Comparison of ENCODE assay signal across 25 cellular contexts in genomic region chr15:70483513-70483912, GRCh38.
"Had no signal": no experiment of that assay in that cellular context is flagged by ENCODE, and none has a peak within 500 bp of the region (broad histone marks: within the 10 kb centered on the region; RNA-seq: fewer than 3 reads in every experiment).

No MANE protein-coding gene starts in this region.

- H3K27me3 ChIP-seq: ascending aorta, dorsolateral prefrontal cortex, gastrocnemius medialis, left lung, pancreas, uterus had no signal

- H3K4me1 ChIP-seq: ascending aorta, gastrocnemius medialis, pancreas, prostate gland, uterus had no signal

- DNase-seq: activated B cell treated with CpG ODN at 0.5 μM for 24 hours; activated naive CD4-positive, alpha-beta T cell; activated T-cell treated with anti-CD3 and anti-CD28 coated beads for 4 hours; activated T-cell treated with anti-CD3 and anti-CD28 coated beads, Interleukin-2, amount 50 U/mL, for 72 hours; cerebellar nuclear complex; dorsolateral prefrontal cortex; effector memory CD4-positive, alpha-beta T cell; gastrocnemius medialis; glutamatergic neuron; left lung; mucosa of descending colon; nephron progenitor cell; pancreas; retina; stimulated activated CD4-positive, alpha-beta T cell treated with anti-CD3 and anti-CD28 coated beads, Interleukin-12 subunit alpha, Interleukin-12 subunit beta, amount 100 ng/mL, for 4 hours; stimulated activated CD4-positive, alpha-beta T cell treated with anti-CD3 and anti-CD28 coated beads, Interleukin-4, amount 100 ng/mL, for 24 hours; uterus had no signal

- ATAC-seq: activated T-cell treated with anti-CD3 and anti-CD28 coated beads, Interleukin-2, amount 50 U/mL, for 72 hours; gastrocnemius medialis; left lung; mucosa of descending colon; pancreas; sciatic nerve; stimulated activated effector memory CD8-positive, alpha-beta T cell treated with anti-CD3 and anti-CD28 coated beads, Interleukin-12 subunit alpha, Interleukin-12 subunit beta, amount 100 ng/mL, for 72 hours had no signal

- H3K36me3 ChIP-seq: ascending aorta, cardiac muscle cell, gastrocnemius medialis, left lung, pancreas, prostate gland, uterus had no signal

- H3K4me3 ChIP-seq: ascending aorta, cardiac muscle cell, coronary artery, dorsolateral prefrontal cortex, gastrocnemius medialis, left lung, lung, mucosa of descending colon, pancreas, prostate gland, skin epidermis, uterus had no signal

- H3K9me3 ChIP-seq: ascending aorta, gastrocnemius medialis, left lung, mucosa of descending colon, pancreas, prostate gland, uterus had no signal

- H3K27ac ChIP-seq: ascending aorta, cardiac muscle cell, coronary artery, dorsolateral prefrontal cortex, gastrocnemius medialis, left lung, pancreas, prostate gland, skin epidermis, uterus had no signal
